Comparison of ENCODE assay signal across 8 cellular contexts in the genomic region with DNA sequence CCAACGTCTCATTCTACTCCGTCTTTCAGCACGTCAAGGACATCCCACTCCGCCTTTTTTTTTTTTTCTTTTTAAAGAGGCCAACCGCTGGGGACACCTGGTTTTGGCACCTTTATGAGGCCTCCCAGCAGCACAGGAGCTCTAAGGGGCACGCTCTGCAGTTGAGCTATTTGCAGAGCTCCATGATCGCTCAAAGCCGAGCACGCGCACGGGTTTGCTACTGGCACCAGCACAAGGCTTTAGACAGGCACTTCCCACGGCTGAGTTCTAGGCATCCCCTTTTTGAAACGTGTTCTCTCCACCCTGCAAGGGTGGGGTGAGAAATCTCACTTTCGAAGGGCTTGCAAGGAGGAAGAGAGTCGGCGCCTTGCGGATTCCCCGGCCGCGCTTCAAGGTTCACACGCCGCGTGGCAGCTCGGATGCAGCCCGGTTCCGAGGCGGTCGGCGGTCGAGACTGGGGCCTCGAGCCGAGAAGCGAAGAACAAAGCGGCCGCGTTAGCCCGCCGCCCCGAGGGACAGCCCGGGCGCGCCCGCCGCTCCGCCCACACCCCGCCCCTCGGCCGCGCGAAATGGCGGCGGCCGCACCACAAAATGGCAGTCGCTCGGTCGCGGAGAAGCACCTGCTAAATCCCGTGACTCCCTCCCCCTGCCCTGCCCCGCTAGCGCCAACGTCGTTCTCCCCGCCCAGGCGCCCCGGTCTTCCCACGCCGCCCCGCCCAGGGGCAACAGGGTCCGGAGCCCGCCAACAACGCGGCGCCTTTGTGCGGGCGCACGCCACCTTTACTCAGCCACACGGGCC. TPM values are rescaled to one million over a fixed set of nuclear protein-coding genes. Genes with fewer than 3 reads are reported as not detected.
DNase-seq lines count a peak whose midpoint lies in the region; ATAC-seq and TF ChIP-seq lines count a peak whose summit lies in the region.

No MANE protein-coding gene starts in this region.

- TF ChIP-seq CTCF in GM10248 (IDR thresholded peaks at IDR 0.05; ENCODE audit: control extremely low read depth, extremely low read depth, low read depth, missing control alignments) (no peak), parathyroid adenoma (IDR thresholded peaks at IDR 0.05) (no peak), tibial nerve (IDR thresholded peaks at IDR 0.05) (peak in 2 of 5 experiments; percentile 0 to 29)

- DNase-seq in GM10248 (ENCODE audit: extremely low spot score) = peak; percentile 82
- DNase-seq in NCI-H128 (lab: John Stamatoyannopoulos, UW; ENCODE audit: unreplicated experiment) = peak; percentile 92
- peak; percentile 70 for DNase-seq in SKM-1 treated with dmso at 0.1 percent for 144 hours (lab: John Stamatoyannopoulos, UW; ENCODE audit: unreplicated experiment)
- DNase-seq in activated naive CD8-positive, alpha-beta T cell treated with anti-CD3 and anti-CD28 coated beads, Interleukin-2, amount 10 ng/mL, durations not matched to agents 7 days and 5 days = peak; percentile 91
- peak; percentile 93 for DNase-seq in Right ventricle myocardium superior
- DNase-seq in tibial nerve (ENCODE audit: low spot score in 2 of 2) = peak; percentile 68 to 84

- no peaks in the 10 kb centered on the region for H3K27me3 Mint-ChIP-seq in activated naive CD8-positive, alpha-beta T cell treated with anti-CD3 and anti-CD28 coated beads, Interleukin-2, amount 10 ng/mL, durations not matched to agents 7 days and 5 days

- H2AFZ ChIP-seq in parathyroid adenoma = peak overlapping the region; percentile 90

- H3K4me3 ChIP-seq in parathyroid adenoma (ENCODE audit: low read depth, low read length) (peak overlapping the region; percentile 94), tibial nerve (peak overlapping the region; percentile 73 to 93 (median 86))

- CTCF ChIA-PET in GM10248 (lab: Yijun Ruan, JAX) = interaction anchor here (1.1 to 2.2 kb wide), 2 partner anchors 19 to 43 kb away, joined by 3 to 13 read pairs; no protein-coding TSS in a partner anchor

- WGBS in tibial nerve, 2 donors = 0 to 1% methylated on average over 58 to 64 of the region's 77 CpGs

- no peaks in the 10 kb centered on the region for H3K9me3 Mint-ChIP-seq in activated naive CD8-positive, alpha-beta T cell treated with anti-CD3 and anti-CD28 coated beads, Interleukin-2, amount 10 ng/mL, durations not matched to agents 7 days and 5 days

- H3K27ac Mint-ChIP-seq in activated naive CD8-positive, alpha-beta T cell treated with anti-CD3 and anti-CD28 coated beads, Interleukin-2, amount 10 ng/mL, durations not matched to agents 7 days and 5 days = peak overlapping the region; percentile 99

- peaks cover 37% of the 10 kb centered on the region for H3K4me1 Mint-ChIP-seq in activated naive CD8-positive, alpha-beta T cell treated with anti-CD3 and anti-CD28 coated beads, Interleukin-2, amount 10 ng/mL, durations not matched to agents 7 days and 5 days

- ATAC-seq in HG02642 (IDR thresholded peaks at IDR 0.05; ENCODE audit: poor library complexity, unreplicated experiment) = peak; percentile 58
- peak; percentile 51 for ATAC-seq in activated naive CD8-positive, alpha-beta T cell treated with anti-CD3 and anti-CD28 coated beads, Interleukin-2, amount 10 ng/mL, durations not matched to agents 7 days and 5 days (ENCODE audit: low read depth)
- peak; percentile 85 for ATAC-seq in Right ventricle myocardium superior (ENCODE audit: poor library complexity)

- TF ChIP-seq POLR2A in tibial nerve (IDR thresholded peaks at IDR 0.05) = peak; percentile 73 to 83

- H3K27ac ChIP-seq in parathyroid adenoma (peak overlapping the region; percentile 96), tibial nerve (peak overlapping the region; percentile 99 to 100 (median 100))

- peaks cover 7% of the 10 kb centered on the region for H3K36me3 Mint-ChIP-seq in activated naive CD8-positive, alpha-beta T cell treated with anti-CD3 and anti-CD28 coated beads, Interleukin-2, amount 10 ng/mL, durations not matched to agents 7 days and 5 days

- intact Hi-C loops in Right ventricle myocardium superior (cut with DNase I) = loop anchor here (2.0 kb wide), 1 partner anchor 14 kb away; no protein-coding TSS in a partner anchor

- peak in 1 of 2 donors; percentile 81 for TF ChIP-seq EP300 in tibial nerve (IDR thresholded peaks at IDR 0.05)

- H3K9ac ChIP-seq in parathyroid adenoma = peak overlapping the region; percentile 78

- no peaks in the 10 kb centered on the region for H3K79me2 ChIP-seq in parathyroid adenoma

- no peaks in the 10 kb centered on the region for H3K9me3 ChIP-seq in parathyroid adenoma (ENCODE audit: control insufficient read depth, low read length)
- no peaks in the 10 kb centered on the region for H3K9me3 ChIP-seq in tibial nerve

- H3K36me3 ChIP-seq in parathyroid adenoma (ENCODE audit: control insufficient read depth, insufficient read depth, low read length) (no peaks in the 10 kb centered on the region), tibial nerve (no peaks in the 10 kb centered on the region)

- no peaks in the 10 kb centered on the region for H3K27me3 ChIP-seq in parathyroid adenoma (ENCODE audit: control insufficient read depth, insufficient read depth, low read length)
- no peaks in the 10 kb centered on the region for H3K27me3 ChIP-seq in tibial nerve

- POLR2A ChIA-PET in GM10248 (lab: Yijun Ruan, JAX) = interaction anchor here (0.7 to 1.9 kb wide), 4 partner anchors 11 to 141 kb away, joined by 3 to 14 read pairs (median 4); a partner anchor contains a TSS
- POLR2A ChIA-PET in activated naive CD8-positive, alpha-beta T cell treated with anti-CD3 and anti-CD28 coated beads, Interleukin-2, amount 10 ng/mL, durations not matched to agents 7 days and 5 days (lab: Charles Lee) = interaction anchor here (0.5 to 5.8 kb wide), 14 partner anchors 8 to 865 kb away, joined by 3 to 159 read pairs (median 5); a partner anchor contains a TSS

- peak overlapping the region; percentile 93 for H3K4me3 Mint-ChIP-seq in activated naive CD8-positive, alpha-beta T cell treated with anti-CD3 and anti-CD28 coated beads, Interleukin-2, amount 10 ng/mL, durations not matched to agents 7 days and 5 days

- H3K4me1 ChIP-seq in parathyroid adenoma = no peaks in the 10 kb centered on the region
- peaks cover 0 to 47% (median 14%) of the 10 kb centered on the region in 4 donors for H3K4me1 ChIP-seq in tibial nerve

- peak overlapping the region; percentile 100 for H3K4me2 ChIP-seq in parathyroid adenoma (ENCODE audit: low read length)

RNA-seq across cellular contexts. Expression of a gene that starts 12.9 kb away (rescaled TPM):
- 10 to 100 TPM; 68.8 to 69.8 TPM for total RNA-seq in activated naive CD8-positive, alpha-beta T cell treated with anti-CD3 and anti-CD28 coated beads, Interleukin-2, amount 10 ng/mL, durations not matched to agents 7 days and 5 days
- total RNA-seq in Right ventricle myocardium superior (20.3 TPM), tibial nerve (10 to 100 TPM; 67.9 to 87.0 (median 77.8) TPM)

RNA-seq across cellular contexts. Expression of a gene that starts 27.2 kb away (rescaled TPM):
- 1 to 10 TPM; 1.8 to 1.9 TPM for total RNA-seq in activated naive CD8-positive, alpha-beta T cell treated with anti-CD3 and anti-CD28 coated beads, Interleukin-2, amount 10 ng/mL, durations not matched to agents 7 days and 5 days
- 6.1 TPM for total RNA-seq in Right ventricle myocardium superior
- 1 to 10 TPM; 1.1 to 2.5 (median 1.4) TPM for total RNA-seq in tibial nerve

Comparison
In these comparisons a context has a peak if more than half of its experiments do, and no peak if none do; other contexts are left out.
1. Peak in every context shown above with its lines: DNase-seq, ATAC-seq, H3K4me3 ChIP-seq and H3K27ac ChIP-seq.